8 cellular contexts compared by ENCODE assay signal in the genomic region with DNA sequence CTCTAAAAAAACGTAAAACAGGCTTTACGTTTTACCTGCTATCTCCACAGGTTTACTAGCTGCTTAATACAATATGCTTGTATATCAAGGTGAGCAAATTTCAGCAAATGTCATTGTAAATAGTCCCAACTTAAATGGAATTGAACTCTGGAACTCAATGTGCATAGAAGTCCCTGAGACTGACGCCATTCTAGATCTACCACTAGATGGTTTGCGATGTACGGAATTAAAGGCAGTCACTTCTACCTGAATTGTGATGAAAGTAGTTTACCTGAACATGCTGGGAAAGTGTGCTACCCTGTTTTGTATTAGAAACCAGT. TPM values are rescaled to one million over a fixed set of nuclear protein-coding genes. Genes with fewer than 3 reads are reported as not detected.
DNase-seq lines count a peak whose midpoint lies in the region; ATAC-seq and TF ChIP-seq lines count a peak whose summit lies in the region.

No MANE protein-coding gene starts in this region.

- no peaks in the 10 kb centered on the region for H3K9me3 Mint-ChIP-seq in chondrocyte (ENCODE audit: low read depth)

- no peaks in the 10 kb centered on the region for H3K27me3 ChIP-seq in GM06990 (replicated peaks; ENCODE audit: control insufficient read depth, insufficient read depth, low read length)
- H3K27me3 ChIP-seq in mononuclear cell (ENCODE audit: insufficient read depth, low read length) = no peaks in the 10 kb centered on the region

- no peak for DNase-seq in GM06990 (ENCODE audit: extremely low read depth, insufficient read length)
- DNase-seq in NCI-H2227 (lab: John Stamatoyannopoulos, UW; ENCODE audit: unreplicated experiment) = peak; percentile 20
- DNase-seq in chondrocyte (ENCODE audit: low spot score) = no peak
- no peak for DNase-seq in DMS153 (lab: John Stamatoyannopoulos, UW)

- H3K27me3 Mint-ChIP-seq in chondrocyte (ENCODE audit: low read depth) = no peaks in the 10 kb centered on the region

- peak overlapping the region; percentile 82 for H3K4me3 ChIP-seq in GM06990 (replicated peaks; ENCODE audit: low read depth, low read length)
- peak overlapping the region; percentile 85 for H3K4me3 ChIP-seq in mononuclear cell (ENCODE audit: low read length)

- peaks cover 37% of the 10 kb centered on the region for H3K4me1 Mint-ChIP-seq in chondrocyte (ENCODE audit: low read depth)

- peak overlapping the region; percentile 95 for H3K4me3 Mint-ChIP-seq in chondrocyte (ENCODE audit: unreplicated experiment)

- ATAC-seq in HG02840 (IDR thresholded peaks at IDR 0.05; ENCODE audit: low FRiP score, unreplicated experiment) = no peak
- ATAC-seq in HG03565 (IDR thresholded peaks at IDR 0.05; ENCODE audit: unreplicated experiment) = no peak
- no peak for ATAC-seq in HG03378 (IDR thresholded peaks at IDR 0.05; ENCODE audit: unreplicated experiment)

- peak overlapping the region; percentile 98 for H3K27ac Mint-ChIP-seq in chondrocyte (ENCODE audit: unreplicated experiment)

- H3K4me1 ChIP-seq in mononuclear cell (ENCODE audit: insufficient read depth, low read length) = peaks cover 26% of the 10 kb centered on the region

- H3K36me3 Mint-ChIP-seq in chondrocyte (ENCODE audit: low read depth) = no peaks in the 10 kb centered on the region

- H3K9me3 ChIP-seq in mononuclear cell (ENCODE audit: low read depth, low read length) = no peaks in the 10 kb centered on the region

- TF ChIP-seq CTCF in GM06990 (IDR thresholded peaks at IDR 0.05; ENCODE audit: insufficient read depth, low read length, poor library complexity, severe bottlenecking) (no peak), chondrocyte (IDR thresholded peaks at IDR 0.05) (no peak)

- H3K36me3 ChIP-seq in GM06990 (ENCODE audit: control insufficient read depth, insufficient read depth, low read length) = no peaks in the 10 kb centered on the region

RNA-seq across cellular contexts. Expression of a gene that starts 0.8 kb away (rescaled TPM):
- total RNA-seq in chondrocyte (35.5 to 40.1 TPM (median 36.0 TPM) in 3 replicates), mononuclear cell (57.2 TPM)
